ENCODE assay signal across 8 cellular contexts in the genomic region with DNA sequence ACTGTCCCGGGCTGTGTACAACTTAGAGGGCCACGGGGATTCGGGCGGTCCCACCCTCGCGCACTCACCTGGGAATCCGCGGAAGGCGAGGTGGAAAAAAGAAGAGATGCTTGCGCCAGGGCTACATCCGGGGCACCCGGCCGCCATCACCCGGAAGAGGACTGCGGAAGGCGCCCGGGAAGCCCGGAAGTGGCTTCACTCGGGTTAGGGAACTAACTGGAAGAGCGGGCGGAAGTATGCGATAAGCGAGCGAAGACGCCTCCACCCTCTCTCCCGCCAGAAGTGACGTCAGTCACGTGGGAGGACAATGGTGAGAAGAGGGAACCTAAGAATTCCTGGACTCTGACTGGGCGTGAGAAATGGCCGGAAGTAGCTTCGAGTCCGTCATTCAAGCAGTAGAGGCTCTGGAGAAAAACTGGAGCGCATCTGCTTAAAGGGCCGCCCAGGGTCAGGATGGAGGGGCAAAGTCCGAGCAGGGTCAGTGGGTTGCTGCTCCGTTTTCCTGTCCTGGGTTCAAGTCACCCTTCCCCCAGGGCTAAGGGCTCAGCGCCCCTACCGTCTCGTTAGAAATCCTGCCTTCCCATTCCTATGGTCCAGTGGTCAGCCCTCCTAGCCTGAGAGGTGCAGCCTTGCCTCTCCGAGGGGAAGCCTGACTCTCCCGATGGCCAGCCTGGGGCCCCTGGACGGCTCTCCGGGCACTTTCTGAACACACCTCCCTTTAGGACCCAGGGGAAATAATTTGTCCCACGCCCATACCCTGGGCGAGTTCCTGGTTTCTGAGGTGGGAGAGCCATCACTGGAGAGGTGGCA. TPM values are rescaled to one million over a fixed set of nuclear protein-coding genes. Genes with fewer than 3 reads are reported as not detected.
DNase-seq lines count a peak whose midpoint lies in the region; ATAC-seq, FAIRE-seq and TF ChIP-seq lines count a peak whose summit lies in the region.

A gene (minus strand): TSS at position 165 of the 810 bp plus-strand sequence. CDS start 627 bp downstream, outside the sequence.

- TF ChIP-seq RAD21 in K562 (CRISPR knock-in tag; conservative IDR thresholded peaks at IDR 0.05 in 1 of 2, IDR thresholded peaks at IDR 0.05 in 1 of 2): peak in 1 of 2 experiments; percentile 20; a peak in 1 of 4 replicates

- FAIRE-seq in TTC549 (lab: Jason Lieb, UNC) (peak; percentile 95), K562 (lab: Jason Lieb, UNC) (peak; percentile 100)

- TSS peak; percentile 96 for BruUV-seq in K562 (replicated peaks; lab: Mats Ljungman, UMichigan)

- peak; percentile 83 for DNase-seq in NCI-H2107 (lab: John Stamatoyannopoulos, UW)
- DNase-seq in K562 (ENCODE audit: extremely low read depth in 1 of 4, low spot score in 3 of 4): peak; percentile 93 to 99 (median 94)
- DNase-seq in hypothalamus (lab: John Stamatoyannopoulos, UW): peak; percentile 49 to 98 (median 93)
- peak; percentile 96 for DNase-seq in retina

- peaks cover 73% of the 10 kb centered on the region; the same call in 2 of the 3 replicates for H3K36me3 ChIP-seq in K562 (ENCODE audit: control insufficient read depth, insufficient read depth, low read length)

- H3K9me1 ChIP-seq in K562 (ENCODE audit: control insufficient read depth, insufficient read depth, low read length): no peaks in the 10 kb centered on the region

- peak within 1 kb of the TSS; percentile 99 for H3K27ac ChIP-seq in K562 (ENCODE audit: extremely low read depth, low read depth, low read length)

- peak in 1 of 3 experiments; percentile 1; a peak in 1 of 6 replicates for TF ChIP-seq CTCF in K562 (IDR thresholded peaks at IDR 0.05 in 2 of 3, conservative IDR thresholded peaks at IDR 0.05 in 1 of 3; ENCODE audit: insufficient read depth in 2 of 3, low read depth in 1 of 3, low read length in 3 of 3)

- peak within 1 kb of the TSS; percentile 96 for H2AFZ ChIP-seq in K562 (ENCODE audit: low read depth, low read length)

- TF ChIP-seq EP300 in K562 (IDR thresholded peaks at IDR 0.05; ENCODE audit: low read length): peak; percentile 34; the same call in 1 of the 2 replicates

- CTCF ChIA-PET in K562 (lab: Yijun Ruan, JAX; ENCODE audit: low intra/inter-chr PET ratio): no interaction called here

- H4K20me1 ChIP-seq in K562 (replicated peaks; ENCODE audit: control insufficient read depth, insufficient read depth, low read length): no peaks in the 10 kb centered on the region

- no peaks in the 10 kb centered on the region for H3K27me3 ChIP-seq in K562 (ENCODE audit: control insufficient read depth in 2 of 2, insufficient read depth in 2 of 2, low read length in 2 of 2)

- H3K9me3 ChIP-seq in K562 (replicated peaks; ENCODE audit: control insufficient read depth, insufficient read depth, low read depth, low read length): no peaks in the 10 kb centered on the region

- intact Hi-C loops in K562 (cut with micrococcal nuclease): loop anchor here (2.0 to 5.0 kb wide), 2 partner anchors 15 to 52 kb away; a partner anchor contains a TSS

- in situ Hi-C loops in K562 (cut with MboI): loop anchor here (25.0 kb wide), 1 partner anchor 893 kb away; a partner anchor contains a TSS

- WGBS in K562 (ENCODE audit: insufficient coverage, low coverage, missing lambda C conversion rate): 1% methylated on average over 42 of the region's 45 CpGs

- peak within 1 kb of the TSS; percentile 99 for H3K4me2 ChIP-seq in K562 (ENCODE audit: insufficient read depth, low read length)

- peak; percentile 78 for TF ChIP-seq POLR2A in GM18505 (IDR thresholded peaks at IDR 0.05; ENCODE audit: borderline replicate concordance, extremely low read depth, insufficient read depth, insufficient read length)
- TF ChIP-seq POLR2A in K562 (conservative IDR thresholded peaks at IDR 0.05): peak; percentile 82

- POLR2A ChIA-PET in K562 (lab: Yijun Ruan, JAX): interaction anchor here (0.5 to 8.2 kb wide), 10 partner anchors 10 to 382 kb away, joined by 3 to 77 read pairs (median 5); a partner anchor contains a TSS

- H3K9ac ChIP-seq in K562 (ENCODE audit: insufficient read depth in 1 of 2, low read depth in 2 of 2, low read length in 2 of 2): peak within 1 kb of the TSS; percentile 96

- H3K79me2 ChIP-seq in K562 (ENCODE audit: control insufficient read depth, insufficient read depth, low read length): peaks cover 30% of the 10 kb centered on the region

- peak within 1 kb of the TSS; percentile 94 for H3K4me3 ChIP-seq in K562

- H3K4me1 ChIP-seq in K562 (replicated peaks in 1 of 2; ENCODE audit: control insufficient read depth in 2 of 2, insufficient read depth in 2 of 2, low read length in 2 of 2): peaks cover 13 to 53% of the 10 kb centered on the region in 2 experiments; a peak in 4 of 5 replicates

- ATAC-seq in GM18505 (IDR thresholded peaks at IDR 0.05; ENCODE audit: unreplicated experiment) (peak; percentile 55), HG03025 (IDR thresholded peaks at IDR 0.05; ENCODE audit: low FRiP score, unreplicated experiment) (peak; percentile 42), K562 (peak; percentile 90), HG03520 (IDR thresholded peaks at IDR 0.05; ENCODE audit: unreplicated experiment) (no peak)

TF ChIP-seq in K562, 482 proteins besides CTCF, POLR2A, EP300 and RAD21 (continues in another document):
- peak; percentile 87 for TF ChIP-seq RBBP5 (IDR thresholded peaks at IDR 0.05; ENCODE audit: borderline replicate concordance, insufficient read depth, low read length, poor library complexity, severe bottlenecking)
- TF ChIP-seq, protein P1, sequence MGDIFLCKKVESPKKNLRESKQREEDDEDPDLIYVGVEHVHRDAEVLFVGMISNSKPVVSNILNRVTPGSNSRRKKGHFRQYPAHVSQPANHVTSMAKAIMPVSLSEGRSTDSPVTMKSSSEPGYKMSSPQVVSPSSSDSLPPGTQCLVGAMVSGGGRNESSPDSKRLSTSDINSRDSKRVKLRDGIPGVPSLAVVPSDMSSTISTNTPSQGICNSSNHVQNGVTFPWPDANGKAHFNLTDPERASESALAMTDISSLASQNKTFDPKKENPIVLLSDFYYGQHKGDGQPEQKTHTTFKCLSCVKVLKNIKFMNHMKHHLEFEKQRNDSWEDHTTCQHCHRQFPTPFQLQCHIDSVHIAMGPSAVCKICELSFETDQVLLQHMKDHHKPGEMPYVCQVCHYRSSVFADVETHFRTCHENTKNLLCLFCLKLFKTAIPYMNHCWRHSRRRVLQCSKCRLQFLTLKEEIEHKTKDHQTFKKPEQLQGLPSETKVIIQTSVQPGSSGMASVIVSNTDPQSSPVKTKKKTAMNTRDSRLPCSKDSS (IDR thresholded peaks at IDR 0.05; ENCODE audit: low read depth, partially characterized antibody): no peak
- no peak; the same call in 1 of the 2 replicates for TF ChIP-seq CBX1 (IDR thresholded peaks at IDR 0.05; ENCODE audit: low read depth)
- no peak for TF ChIP-seq SAFB2 (IDR thresholded peaks at IDR 0.05; ENCODE audit: borderline replicate concordance, low read depth, low read length, severe bottlenecking)
- TF ChIP-seq, protein P2, sequence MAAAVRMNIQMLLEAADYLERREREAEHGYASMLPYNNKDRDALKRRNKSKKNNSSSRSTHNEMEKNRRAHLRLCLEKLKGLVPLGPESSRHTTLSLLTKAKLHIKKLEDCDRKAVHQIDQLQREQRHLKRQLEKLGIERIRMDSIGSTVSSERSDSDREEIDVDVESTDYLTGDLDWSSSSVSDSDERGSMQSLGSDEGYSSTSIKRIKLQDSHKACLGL (CRISPR knock-in tag; IDR thresholded peaks at IDR 0.05; ENCODE audit: borderline replicate concordance, poor library complexity, severe bottlenecking): no peak

RNA-seq across cellular contexts. Expression of the gene that starts here (rescaled TPM):
- total RNA-seq in K562 (2011; cell fraction: chromatin; rRNA removed; ENCODE audit: low replicate concordance): 34.0 and 85.0 TPM in 2 replicates
- 46.0 and 46.2 TPM in 2 replicates for total RNA-seq in K562 (2011; cell fraction: nucleolus; rRNA removed)
- 40.7 and 40.8 TPM in 2 replicates for total RNA-seq in K562 (2011; cell fraction: nucleoplasm; rRNA removed)
- total RNA-seq in K562 (2014; rRNA removed): 33.1 and 34.0 TPM in 2 replicates
- total RNA-seq in K562 (2014; rRNA removed; fragmentation: Illumina TruSeq; extraction: Trizol): 28.7 and 35.6 TPM in 2 replicates
- total RNA-seq in K562 (2015; rRNA removed; fragmentation: Illumina TruSeq; extraction: Trizol): 37.3 and 38.0 TPM in 2 replicates
- 40.8 and 51.1 TPM in 2 replicates for total RNA-seq in K562 (2021)
- polyA plus RNA-seq in K562 (2011; rRNA removed): 21.5 and 25.8 TPM in 2 replicates
- 20.4 and 25.3 TPM in 2 replicates for polyA plus RNA-seq in K562 (2011; cell fraction: cytosol; rRNA removed)
- 47.9 and 65.8 TPM in 2 replicates for polyA plus RNA-seq in K562 (2011; cell fraction: nucleus; rRNA removed)
- 31.3 and 33.2 TPM in 2 replicates for polyA plus RNA-seq in K562 (2012)
- 30.1 and 32.8 TPM in 2 replicates for polyA plus RNA-seq in K562 (2014; fragmentation: Illumina TruSeq; extraction: Trizol)
- 1 to 10 TPM; 3.9 to 5.0 TPM for polyA plus RNA-seq in K562 (2014; fragmentation: Nextera tagmentation; extraction: Ambion mirVana)
- 41.0 and 46.6 TPM in 2 replicates for polyA plus RNA-seq in K562 (2014; rRNA removed)
- polyA minus RNA-seq in K562 (2011; rRNA and poly(A)+ RNA removed): 14.2 and 15.3 TPM in 2 replicates
- 6.8 and 8.4 TPM in 2 replicates for polyA minus RNA-seq in K562 (2011; cell fraction: cytosol; rRNA and poly(A)+ RNA removed)
- polyA minus RNA-seq in K562 (2011; cell fraction: nucleus; rRNA and poly(A)+ RNA removed): 12.0 and 17.3 TPM in 2 replicates
